Comparison of ENCODE assay signal across 21 cellular contexts in the genomic region with DNA sequence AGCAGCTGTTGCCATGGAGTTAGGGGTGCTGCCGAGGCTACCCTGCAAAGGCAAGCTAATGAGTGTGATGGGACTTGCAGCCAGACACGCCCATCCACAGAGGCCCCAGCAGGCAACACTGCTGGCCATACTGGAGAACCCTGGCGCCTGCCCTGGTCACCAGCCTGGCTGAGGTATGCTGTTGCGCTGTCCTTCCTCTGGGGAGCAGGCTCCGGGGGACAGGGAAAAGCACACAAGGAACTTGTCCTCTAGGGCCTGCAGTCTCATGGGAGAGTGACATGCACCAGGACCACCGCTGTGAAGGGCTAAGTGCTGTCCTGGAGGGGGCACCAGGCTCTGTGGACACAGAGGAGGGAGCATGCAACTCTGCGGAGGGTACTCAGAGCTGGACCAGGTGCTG. TPM values are rescaled to one million over a fixed set of nuclear protein-coding genes. Genes with fewer than 3 reads are reported as not detected.
A peak's percentile ranks its signal among the peaks of the same experiment; 100 is the strongest.
DNase-seq lines count a peak whose midpoint lies in the region; ATAC-seq and TF ChIP-seq lines count a peak whose summit lies in the region.
"Had no signal": no experiment of that assay in that cellular context is flagged by ENCODE, and none has a peak within 500 bp of the region (broad histone marks: within the 10 kb centered on the region; RNA-seq: fewer than 3 reads in every experiment).

No MANE protein-coding gene starts in this region.

- H3K36me3 ChIP-seq in HEK293 (ENCODE audit: control insufficient read depth in 2 of 2, insufficient read depth in 1 of 2, low read length in 2 of 2) = peaks cover 4 to 86% of the 10 kb centered on the region in 2 experiments; a peak in 2 of 3 replicates
- H3K36me3 ChIP-seq in neutrophil = peaks cover 100% of the 10 kb centered on the region

- TF ChIP-seq CTCF in activated CD8-positive, alpha-beta T cell treated with anti-CD3 and anti-CD28 coated beads for 36 hours (IDR thresholded peaks at IDR 0.05) = no peak
- TF ChIP-seq CTCF in HEK293 (tag by site-specific recombination; IDR thresholded peaks at IDR 0.05) (0 out of 2 replicates have a peak, but pooled peaks have one; percentile 12), neutrophil (IDR thresholded peaks at IDR 0.05) (no peak), CD14-positive monocyte (IDR thresholded peaks at IDR 0.05) (no peak)

- peaks cover 27% of the 10 kb centered on the region for H3K4me1 Mint-ChIP-seq in activated CD8-positive, alpha-beta T cell treated with anti-CD3 and anti-CD28 coated beads, Interleukin-2, amount 10 ng/mL, durations not matched to agents 7 days and 5 days (ENCODE audit: low read depth)
- peaks cover 12% of the 10 kb centered on the region for H3K4me1 Mint-ChIP-seq in activated CD8-positive, alpha-beta T cell treated with anti-CD3 and anti-CD28 coated beads for 36 hours (ENCODE audit: low read depth)
- peaks cover 20% of the 10 kb centered on the region for H3K4me1 Mint-ChIP-seq in activated naive CD8-positive, alpha-beta T cell treated with anti-CD3 and anti-CD28 coated beads, Interleukin-2, amount 50 U/mL, for 24 hours
- peaks cover 24% of the 10 kb centered on the region for H3K4me1 Mint-ChIP-seq in CD14-positive monocyte
- H3K4me1 Mint-ChIP-seq: neural crest cell had no signal

- no peaks in the 10 kb centered on the region for H3K27me3 ChIP-seq in neutrophil
- H3K27me3 ChIP-seq: dorsolateral prefrontal cortex, thyroid gland had no signal

- no peaks in the 10 kb centered on the region for H3K4me1 ChIP-seq in HEK293 (ENCODE audit: control insufficient read depth, insufficient read depth, low read length)
- peaks cover 23 to 31% of the 10 kb centered on the region in 2 experiments for H3K4me1 ChIP-seq in neutrophil (ENCODE audit: control insufficient read depth in 1 of 2, insufficient read depth in 1 of 2, low read depth in 1 of 2, low read length in 1 of 2)

- H3K9me3 Mint-ChIP-seq in activated CD8-positive, alpha-beta T cell treated with anti-CD3 and anti-CD28 coated beads, Interleukin-2, amount 10 ng/mL, durations not matched to agents 7 days and 5 days (ENCODE audit: insufficient read depth) = no peaks in the 10 kb centered on the region
- no peaks in the 10 kb centered on the region for H3K9me3 Mint-ChIP-seq in activated CD8-positive, alpha-beta T cell treated with anti-CD3 and anti-CD28 coated beads for 36 hours
- H3K9me3 Mint-ChIP-seq in activated naive CD8-positive, alpha-beta T cell treated with anti-CD3 and anti-CD28 coated beads, Interleukin-2, amount 50 U/mL, for 24 hours = no peaks in the 10 kb centered on the region
- H3K9me3 Mint-ChIP-seq in CD14-positive monocyte = no peaks in the 10 kb centered on the region
- H3K9me3 Mint-ChIP-seq: activated naive CD4-positive, alpha-beta T cell treated with anti-CD3 and anti-CD28 coated beads, Interleukin-2, amount 50 U/mL, for 24 hours; CD4-positive, alpha-beta T cell; IgD-negative memory B cell; neural crest cell had no signal

- H3K4me3 ChIP-seq in HEK293 (ENCODE audit: low read depth, low read length) = no peak overlapping the region
- H3K4me3 ChIP-seq in neutrophil (ENCODE audit: low read depth in 1 of 2, low read length in 1 of 2) = no peak overlapping the region
- H3K4me3 ChIP-seq: dorsolateral prefrontal cortex, thyroid gland had no signal

- TF ChIP-seq POLR2A in GM18505 (IDR thresholded peaks at IDR 0.05; ENCODE audit: borderline replicate concordance, extremely low read depth, insufficient read depth, insufficient read length) = no peak

- peaks cover 8% of the 10 kb centered on the region for H3K36me3 Mint-ChIP-seq in activated CD8-positive, alpha-beta T cell treated with anti-CD3 and anti-CD28 coated beads, Interleukin-2, amount 10 ng/mL, durations not matched to agents 7 days and 5 days (ENCODE audit: low read depth)
- peaks cover 30% of the 10 kb centered on the region for H3K36me3 Mint-ChIP-seq in activated CD8-positive, alpha-beta T cell treated with anti-CD3 and anti-CD28 coated beads for 36 hours (ENCODE audit: low read depth)
- peaks cover 7% of the 10 kb centered on the region for H3K36me3 Mint-ChIP-seq in activated naive CD8-positive, alpha-beta T cell treated with anti-CD3 and anti-CD28 coated beads, Interleukin-2, amount 50 U/mL, for 24 hours (ENCODE audit: low read depth)
- peaks cover 85 to 87% of the 10 kb centered on the region in 2 donors for H3K36me3 Mint-ChIP-seq in CD14-positive monocyte

- H3K27ac ChIP-seq in HEK293 (ENCODE audit: extremely low read depth, low read depth, low read length) = no peak overlapping the region
- peak overlapping the region; percentile 10 for H3K27ac ChIP-seq in neutrophil
- H3K27ac ChIP-seq: HL-60, thyroid gland had no signal

- H3K9me3 ChIP-seq in HEK293 (ENCODE audit: control insufficient read depth, insufficient read depth, low read depth, low read length) = no peaks in the 10 kb centered on the region
- H3K9me3 ChIP-seq in neutrophil = no peaks in the 10 kb centered on the region
- H3K9me3 ChIP-seq: thyroid gland had no signal

- CTCF ChIA-PET in activated CD8-positive, alpha-beta T cell treated with anti-CD3 and anti-CD28 coated beads, Interleukin-2, amount 10 ng/mL, durations not matched to agents 7 days and 5 days (lab: Charles Lee) = no interaction called here
- CTCF ChIA-PET in activated CD8-positive, alpha-beta T cell treated with anti-CD3 and anti-CD28 coated beads for 36 hours (lab: Charles Lee) = interaction anchor here (0.9 to 1.2 kb wide), 4 partner anchors 11 to 95 kb away, joined by 3 read pairs; no protein-coding TSS in a partner anchor
- CTCF ChIA-PET in HEK293 (lab: Yijun Ruan, JAX) = interaction anchor here (0.5 kb wide), 1 partner anchor 488 kb away, joined by 3 read pairs; no protein-coding TSS in a partner anchor

- no peak overlapping the region for H3K4me3 Mint-ChIP-seq in activated CD8-positive, alpha-beta T cell treated with anti-CD3 and anti-CD28 coated beads, Interleukin-2, amount 10 ng/mL, durations not matched to agents 7 days and 5 days
- no peak overlapping the region for H3K4me3 Mint-ChIP-seq in activated CD8-positive, alpha-beta T cell treated with anti-CD3 and anti-CD28 coated beads for 36 hours
- no peak overlapping the region for H3K4me3 Mint-ChIP-seq in activated naive CD8-positive, alpha-beta T cell treated with anti-CD3 and anti-CD28 coated beads, Interleukin-2, amount 50 U/mL, for 24 hours
- no peak overlapping the region for H3K4me3 Mint-ChIP-seq in CD14-positive monocyte
- H3K4me3 Mint-ChIP-seq: activated naive CD4-positive, alpha-beta T cell treated with anti-CD3 and anti-CD28 coated beads, Interleukin-2, amount 50 U/mL, for 24 hours; CD4-positive, alpha-beta T cell; IgD-negative memory B cell; neural crest cell had no signal

- ATAC-seq in activated CD8-positive, alpha-beta T cell treated with anti-CD3 and anti-CD28 coated beads, Interleukin-2, amount 10 ng/mL, durations not matched to agents 7 days and 5 days = no peak
- no peak for ATAC-seq in activated CD8-positive, alpha-beta T cell treated with anti-CD3 and anti-CD28 coated beads for 36 hours
- no peak for ATAC-seq in activated naive CD8-positive, alpha-beta T cell treated with anti-CD3 and anti-CD28 coated beads, Interleukin-2, amount 50 U/mL, for 24 hours
- no peak for ATAC-seq in GM18505 (IDR thresholded peaks at IDR 0.05; ENCODE audit: unreplicated experiment)
- ATAC-seq: left colon had no signal

- no peaks in the 10 kb centered on the region for H3K27me3 Mint-ChIP-seq in activated CD8-positive, alpha-beta T cell treated with anti-CD3 and anti-CD28 coated beads, Interleukin-2, amount 10 ng/mL, durations not matched to agents 7 days and 5 days (ENCODE audit: low read depth)
- H3K27me3 Mint-ChIP-seq in activated CD8-positive, alpha-beta T cell treated with anti-CD3 and anti-CD28 coated beads for 36 hours = no peaks in the 10 kb centered on the region
- H3K27me3 Mint-ChIP-seq in activated naive CD8-positive, alpha-beta T cell treated with anti-CD3 and anti-CD28 coated beads, Interleukin-2, amount 50 U/mL, for 24 hours = no peaks in the 10 kb centered on the region
- H3K27me3 Mint-ChIP-seq in CD14-positive monocyte (ENCODE audit: low read depth in 3 of 3) = peaks cover 0 to 5% (median 3%) of the 10 kb centered on the region in 3 donors
- H3K27me3 Mint-ChIP-seq: activated naive CD4-positive, alpha-beta T cell treated with anti-CD3 and anti-CD28 coated beads, Interleukin-2, amount 50 U/mL, for 24 hours; CD4-positive, alpha-beta T cell; IgD-negative memory B cell had no signal

- H3K27ac Mint-ChIP-seq in activated CD8-positive, alpha-beta T cell treated with anti-CD3 and anti-CD28 coated beads, Interleukin-2, amount 10 ng/mL, durations not matched to agents 7 days and 5 days = peak overlapping the region; percentile 59
- H3K27ac Mint-ChIP-seq in activated CD8-positive, alpha-beta T cell treated with anti-CD3 and anti-CD28 coated beads for 36 hours = no peak overlapping the region
- H3K27ac Mint-ChIP-seq in activated naive CD8-positive, alpha-beta T cell treated with anti-CD3 and anti-CD28 coated beads, Interleukin-2, amount 50 U/mL, for 24 hours = peak overlapping the region; percentile 42
- H3K27ac Mint-ChIP-seq in CD14-positive monocyte = peak overlapping the region in 3 of 7 donors; percentile 17 to 84 (median 80)
- H3K27ac Mint-ChIP-seq: activated naive CD4-positive, alpha-beta T cell treated with anti-CD3 and anti-CD28 coated beads, Interleukin-2, amount 50 U/mL, for 24 hours had no signal

- POLR2A ChIA-PET in activated CD8-positive, alpha-beta T cell treated with anti-CD3 and anti-CD28 coated beads, Interleukin-2, amount 10 ng/mL, durations not matched to agents 7 days and 5 days (lab: Charles Lee) = no interaction called here
- POLR2A ChIA-PET in activated CD8-positive, alpha-beta T cell treated with anti-CD3 and anti-CD28 coated beads for 36 hours (lab: Charles Lee) = interaction anchor here (1.3 kb wide), 1 partner anchor 37 kb away, joined by 4 read pairs; no protein-coding TSS in a partner anchor
- POLR2A ChIA-PET in HEK293 (lab: Yijun Ruan, JAX) = no interaction called here

- no peak for DNase-seq in activated CD8-positive, alpha-beta T cell treated with anti-CD3 and anti-CD28 coated beads, Interleukin-2, amount 10 ng/mL, durations not matched to agents 7 days and 5 days
- DNase-seq in activated CD8-positive, alpha-beta T cell treated with anti-CD3 and anti-CD28 coated beads for 36 hours = no peak
- DNase-seq in activated naive CD8-positive, alpha-beta T cell treated with anti-CD3 and anti-CD28 coated beads, Interleukin-2, amount 50 U/mL, for 24 hours = no peak
- DNase-seq in NCI-H187 treated with DMSO at 0.1 percent for 48 hours (lab: John Stamatoyannopoulos, UW) = no peak
- no peak for DNase-seq in CD14-positive monocyte (ENCODE audit: low spot score)
- DNase-seq: CD4-positive, alpha-beta T cell; DMS79; dorsolateral prefrontal cortex; left colon; MV-4-11; NCI-H2029 treated with DMSO at 0.1 percent for 48 hours; RPMI8226; stimulated activated CD4-positive, alpha-beta T cell treated with anti-CD3 and anti-CD28 coated beads, Interleukin-12 subunit alpha, Interleukin-12 subunit beta, amount 100 ng/mL, for 4 hours; thyroid gland had no signal

- intact Hi-C loops in activated CD8-positive, alpha-beta T cell treated with anti-CD3 and anti-CD28 coated beads for 36 hours (cut with micrococcal nuclease) = no loop called here
- intact Hi-C loops in CD14-positive monocyte (cut with micrococcal nuclease) = no loop called here

RNA-seq across cellular contexts. Expression of a gene that starts 35.8 kb away (rescaled TPM):
- total RNA-seq in activated CD8-positive, alpha-beta T cell treated with anti-CD3 and anti-CD28 coated beads, Interleukin-2, amount 10 ng/mL, durations not matched to agents 7 days and 5 days = 10 to 100 TPM; 17.8 to 22.3 TPM
- total RNA-seq in activated CD8-positive, alpha-beta T cell treated with anti-CD3 and anti-CD28 coated beads for 36 hours = 10 to 100 TPM; 16.2 to 20.0 TPM
- 100 to 1,000 TPM in 1 of 2 donors, 10 to 100 TPM in 1; 80.5 to 120 TPM for polyA plus RNA-seq in CD14-positive monocyte

RNA-seq across cellular contexts. Expression of a gene that starts 45.4 kb away (rescaled TPM):
- total RNA-seq in activated CD8-positive, alpha-beta T cell treated with anti-CD3 and anti-CD28 coated beads, Interleukin-2, amount 10 ng/mL, durations not matched to agents 7 days and 5 days = under 1 TPM; 0.34 to 0.68 TPM
- under 1 TPM in 1 of 2 experiments, not detected in 1; 0.22 TPM for total RNA-seq in activated CD8-positive, alpha-beta T cell treated with anti-CD3 and anti-CD28 coated beads for 36 hours
- 100 to 1,000 TPM; 180 to 233 TPM for polyA plus RNA-seq in CD14-positive monocyte
